Comparison of ENCODE assay signal across 11 cellular contexts in genomic region chr10:15381420-15381819, GRCh38.
"Had no signal": no experiment of that assay in that cellular context is flagged by ENCODE, and none has a peak within 500 bp of the region (broad histone marks: within the 10 kb centered on the region; RNA-seq: fewer than 3 reads in every experiment).

No MANE protein-coding gene starts in this region.

- H3K4me1 ChIP-seq: HAP-1 had no signal

- H3K9me3 ChIP-seq: HAP-1 had no signal

- DNase-seq: GM23248, GOT3, H7, H9, HCEC 1CT, HFFc6 had no signal

- ATAC-seq: GM23338, HCT116 had no signal

- FAIRE-seq: H1, H54 had no signal

- H3K9ac ChIP-seq: GM23248 had no signal

- H3K4me2 ChIP-seq: GM23338 had no signal

- H3K4me3 ChIP-seq: GM23248, GM23338, HAP-1 had no signal

- H3K27ac ChIP-seq: GM23248 had no signal

- H2AFZ ChIP-seq: GM23248, GM23338 had no signal

- H3K36me3 ChIP-seq: HAP-1 had no signal
